In the genomic region with DNA sequence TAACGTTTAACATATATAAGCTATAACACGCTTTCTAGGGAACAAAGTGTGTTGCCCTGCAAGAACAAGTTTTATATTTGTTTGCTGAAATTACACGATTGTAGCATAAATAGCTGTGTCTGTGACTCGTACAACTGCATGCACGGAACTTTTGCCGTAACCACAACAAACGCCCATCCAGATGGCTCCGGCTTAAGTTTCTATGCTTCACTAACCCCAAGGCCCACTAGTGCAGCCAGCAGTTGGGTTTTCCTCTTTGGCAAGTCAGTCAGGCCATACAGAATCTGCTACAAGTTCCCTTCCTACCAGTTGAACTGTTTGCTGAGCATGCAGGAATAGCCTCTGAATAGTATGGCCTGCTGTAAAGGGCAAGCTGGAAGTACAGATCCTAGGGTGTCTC, we compare ENCODE assay signal across 10 cellular contexts. TPM values are rescaled to one million over a fixed set of nuclear protein-coding genes. Genes with fewer than 3 reads are reported as not detected.
DNase-seq lines count a peak whose midpoint lies in the region; ATAC-seq, FAIRE-seq and TF ChIP-seq lines count a peak whose summit lies in the region.
"Had no signal": no experiment of that assay in that cellular context is flagged by ENCODE, and none has a peak within 500 bp of the region (broad histone marks: within the 10 kb centered on the region; RNA-seq: fewer than 3 reads in every experiment).

No MANE protein-coding gene starts in this region.

- H3K4me1 ChIP-seq in kidney (ENCODE audit: control insufficient read depth in 1 of 2, insufficient read depth in 1 of 2, low read depth in 1 of 2, low read length in 2 of 2), result peaks cover 3 to 9% of the 10 kb centered on the region in 2 donors
- peaks cover 1% of the 10 kb centered on the region for H3K4me1 ChIP-seq in Karpas-422 (ENCODE audit: low read length)

- intact Hi-C loops in kidney (cut with DNase I), result no loop called here
- intact Hi-C loops in cardiac septum (cut with DNase I), result no loop called here

- H3K36me3 ChIP-seq in neural cell (ENCODE audit: insufficient read depth, low read length), result no peaks in the 10 kb centered on the region
- no peaks in the 10 kb centered on the region for H3K36me3 ChIP-seq in kidney (ENCODE audit: control insufficient read depth in 1 of 2, insufficient read depth in 2 of 2, low read length in 2 of 2)
- H3K36me3 ChIP-seq in Karpas-422 (ENCODE audit: insufficient read depth, low read length), result no peaks in the 10 kb centered on the region

- no peak for TF ChIP-seq RAD21 in neural cell (conservative IDR thresholded peaks at IDR 0.05)

- H2AFZ ChIP-seq in neural cell (ENCODE audit: low read depth, low read length), result no peak overlapping the region
- no peak overlapping the region for H2AFZ ChIP-seq in Karpas-422 (ENCODE audit: low read length)

- H3K9me3 ChIP-seq in neural cell (ENCODE audit: low read length), result no peaks in the 10 kb centered on the region
- no peaks in the 10 kb centered on the region for H3K9me3 ChIP-seq in kidney (ENCODE audit: control insufficient read depth in 1 of 2, low read length in 2 of 2)
- no peaks in the 10 kb centered on the region for H3K9me3 ChIP-seq in Karpas-422 (ENCODE audit: low read length)

- H3K9me2 ChIP-seq in neural cell (ENCODE audit: insufficient read depth, low read length) (no peaks in the 10 kb centered on the region), Karpas-422 (replicated peaks; ENCODE audit: insufficient read depth, low read length) (no peaks in the 10 kb centered on the region)

- peak overlapping the region; percentile 41 for H3K9ac ChIP-seq in neural cell (ENCODE audit: low read length)
- no peak overlapping the region for H3K9ac ChIP-seq in kidney (ENCODE audit: low read length in 2 of 2)
- no peak overlapping the region for H3K9ac ChIP-seq in Karpas-422 (ENCODE audit: low read length)

- peak; percentile 49 for ATAC-seq in HG03025 (IDR thresholded peaks at IDR 0.05; ENCODE audit: low FRiP score, unreplicated experiment)

- H4K20me1 ChIP-seq in neural cell (ENCODE audit: insufficient read depth), result no peaks in the 10 kb centered on the region
- no peaks in the 10 kb centered on the region for H4K20me1 ChIP-seq in Karpas-422 (ENCODE audit: insufficient read depth, low read depth, low read length)

- TF ChIP-seq CTCF in neural cell (IDR thresholded peaks at IDR 0.05; ENCODE audit: poor library complexity, severe bottlenecking) (no peak), kidney (IDR thresholded peaks at IDR 0.05; ENCODE audit: borderline replicate concordance, extremely low read depth, insufficient read depth) (no peak)

- peak; percentile 33 for FAIRE-seq in GM12892 (lab: Jason Lieb, UNC)
- FAIRE-seq in kidney (lab: Jason Lieb, UNC), result no peak

- H3K4me2 ChIP-seq in neural cell (ENCODE audit: low read length) (no peak overlapping the region), Karpas-422 (ENCODE audit: low read depth, low read length, poor library complexity, severe bottlenecking) (no peak overlapping the region)

- H3K4me3 ChIP-seq in neural cell (ENCODE audit: low read length) (no peak overlapping the region), kidney (ENCODE audit: low read length in 2 of 2) (peak overlapping the region in 1 of 2 donors; percentile 8), Karpas-422 (ENCODE audit: low read length) (no peak overlapping the region)

- DNase-seq in GM12892 (ENCODE audit: insufficient read length) (no peak), amniotic epithelial cell (ENCODE audit: low read depth) (peak; percentile 66), kidney (no peak), cardiac septum (ENCODE audit: low spot score) (no peak), Karpas-422 (no peak)
- DNase-seq in activated CD8-positive, alpha-beta memory T cell treated with anti-CD3 and anti-CD28 coated beads, Interleukin-2, amount 50 U/mL, for 48 hours, result no peak
- DNase-seq: Right ventricle myocardium superior had no signal

- no peak for TF ChIP-seq POLR2A in GM12892 (IDR thresholded peaks at IDR 0.05; ENCODE audit: low read depth, low read length)

- TF ChIP-seq EP300 in neural cell (conservative IDR thresholded peaks at IDR 0.05; ENCODE audit: poor library complexity, severe bottlenecking), result no peak

- H3K27me3 ChIP-seq in neural cell (ENCODE audit: insufficient read depth, low read depth, low read length) (no peaks in the 10 kb centered on the region), Karpas-422 (ENCODE audit: low read length) (no peaks in the 10 kb centered on the region)

- H3K27ac ChIP-seq in neural cell (ENCODE audit: low read length), result peak overlapping the region; percentile 54
- no peak overlapping the region for H3K27ac ChIP-seq in kidney (ENCODE audit: low read depth in 2 of 2, low read length in 2 of 2)
- H3K27ac ChIP-seq in Karpas-422 (ENCODE audit: low read length), result no peak overlapping the region
- H3K27ac ChIP-seq: HL-60 had no signal

- no peaks in the 10 kb centered on the region for H3F3A ChIP-seq in neural cell (ENCODE audit: insufficient read depth, low read length, poor library complexity, severe bottlenecking)

- peaks cover 14% of the 10 kb centered on the region for H3K79me2 ChIP-seq in neural cell (replicated peaks; ENCODE audit: insufficient read depth, low read length)
- no peaks in the 10 kb centered on the region for H3K79me2 ChIP-seq in Karpas-422 (ENCODE audit: low read length)

TF ChIP-seq in neural cell, 6 proteins besides CTCF, POLR2A, EP300 and RAD21:
- TF ChIP-seq MXI1 (conservative IDR thresholded peaks at IDR 0.05; ENCODE audit: poor library complexity, severe bottlenecking) (no peak), POLR2AphosphoS5 (IDR thresholded peaks at IDR 0.05) (no peak), SMC3 (conservative IDR thresholded peaks at IDR 0.05; ENCODE audit: poor library complexity) (no peak), EZH2 (IDR thresholded peaks at IDR 0.05; ENCODE audit: borderline replicate concordance, insufficient read depth, low read length, poor library complexity, severe bottlenecking) (no peak), TAF1 (IDR thresholded peaks at IDR 0.05; ENCODE audit: low read depth) (no peak)
- TF ChIP-seq, protein P1, sequence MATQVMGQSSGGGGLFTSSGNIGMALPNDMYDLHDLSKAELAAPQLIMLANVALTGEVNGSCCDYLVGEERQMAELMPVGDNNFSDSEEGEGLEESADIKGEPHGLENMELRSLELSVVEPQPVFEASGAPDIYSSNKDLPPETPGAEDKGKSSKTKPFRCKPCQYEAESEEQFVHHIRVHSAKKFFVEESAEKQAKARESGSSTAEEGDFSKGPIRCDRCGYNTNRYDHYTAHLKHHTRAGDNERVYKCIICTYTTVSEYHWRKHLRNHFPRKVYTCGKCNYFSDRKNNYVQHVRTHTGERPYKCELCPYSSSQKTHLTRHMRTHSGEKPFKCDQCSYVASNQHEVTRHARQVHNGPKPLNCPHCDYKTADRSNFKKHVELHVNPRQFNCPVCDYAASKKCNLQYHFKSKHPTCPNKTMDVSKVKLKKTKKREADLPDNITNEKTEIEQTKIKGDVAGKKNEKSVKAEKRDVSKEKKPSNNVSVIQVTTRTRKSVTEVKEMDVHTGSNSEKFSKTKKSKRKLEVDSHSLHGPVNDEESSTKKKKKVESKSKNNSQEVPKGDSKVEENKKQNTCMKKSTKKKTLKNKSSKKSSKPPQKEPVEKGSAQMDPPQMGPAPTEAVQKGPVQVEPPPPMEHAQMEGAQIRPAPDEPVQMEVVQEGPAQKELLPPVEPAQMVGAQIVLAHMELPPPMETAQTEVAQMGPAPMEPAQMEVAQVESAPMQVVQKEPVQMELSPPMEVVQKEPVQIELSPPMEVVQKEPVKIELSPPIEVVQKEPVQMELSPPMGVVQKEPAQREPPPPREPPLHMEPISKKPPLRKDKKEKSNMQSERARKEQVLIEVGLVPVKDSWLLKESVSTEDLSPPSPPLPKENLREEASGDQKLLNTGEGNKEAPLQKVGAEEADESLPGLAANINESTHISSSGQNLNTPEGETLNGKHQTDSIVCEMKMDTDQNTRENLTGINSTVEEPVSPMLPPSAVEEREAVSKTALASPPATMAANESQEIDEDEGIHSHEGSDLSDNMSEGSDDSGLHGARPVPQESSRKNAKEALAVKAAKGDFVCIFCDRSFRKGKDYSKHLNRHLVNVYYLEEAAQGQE (IDR thresholded peaks at IDR 0.05; ENCODE audit: borderline replicate concordance), result no peak
TF ChIP-seq in neural cell: peak in this region for 0.

RNA-seq across cellular contexts. Expression of a gene that starts 12.1 kb away (rescaled TPM):
- polyA plus RNA-seq in GM12892 (2012; ENCODE audit: missing spikeins), result 3.1 TPM
- polyA plus RNA-seq in neural cell, result 67.2 and 71.4 TPM in 2 replicates
- 24.8 and 28.8 TPM in 2 replicates for polyA minus RNA-seq in neural cell
- 40.8 TPM for total RNA-seq in kidney
- 189 TPM for polyA plus RNA-seq in kidney (ENCODE audit: insufficient read depth, low read depth, low replicate concordance)
- total RNA-seq in cardiac septum, result 15.7 TPM
- not detected in 2 replicates for total RNA-seq in Karpas-422 (2014; rRNA removed; shearing (Covaris generic); ENCODE audit: low replicate concordance)

Comparison
In these comparisons a context has a peak if more than half of its experiments do, and no peak if none do; other contexts are left out.
1. RNA of a gene that starts 12.1 kb away (total RNA-seq): 40.8 TPM in kidney (single experiment) and 15.7 TPM in cardiac septum (single experiment); not detected in Karpas-422; every median in the first group is over 10 times any median in the second.